ENCODE assay signal across 1 cellular context in the genomic region with DNA sequence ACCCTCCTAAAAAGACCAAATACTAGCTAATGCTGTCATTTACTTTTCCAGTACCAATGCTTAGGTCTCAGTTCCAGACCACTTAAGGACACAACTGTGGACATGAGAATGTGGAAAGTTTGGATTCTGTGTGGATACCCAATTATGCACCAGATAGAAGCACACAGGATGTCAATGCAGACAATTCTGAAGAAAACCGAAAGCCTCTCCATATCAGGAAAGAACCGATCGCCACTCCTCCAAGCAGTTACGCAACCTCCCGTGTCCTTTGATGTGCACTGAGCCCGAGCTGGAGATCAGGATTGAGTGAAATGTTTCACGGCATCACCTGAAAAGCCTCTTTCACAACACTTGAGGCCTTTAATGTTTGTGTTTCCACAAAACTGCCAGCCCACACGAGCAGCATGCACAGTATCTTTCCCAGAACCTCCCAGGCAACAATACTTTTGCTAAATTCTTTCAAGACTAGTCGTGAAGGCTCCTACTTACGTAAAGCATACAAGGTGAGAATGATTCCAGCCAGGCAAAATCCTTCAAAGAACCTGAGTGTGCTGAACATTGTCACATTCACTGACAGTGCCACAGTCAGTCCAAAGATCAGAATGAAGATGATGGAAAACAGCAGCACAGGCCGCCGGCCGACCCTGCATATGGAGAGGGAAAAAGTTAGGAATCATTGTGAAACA.
TF ChIP-seq lines count a peak whose summit lies in the region.

No MANE protein-coding gene starts in this region.

TF ChIP-seq in HepG2, 621 proteins besides CTCF, POLR2A, EP300 and RAD21 (continued from another document and continues in another):
- TF ChIP-seq, protein P1, sequence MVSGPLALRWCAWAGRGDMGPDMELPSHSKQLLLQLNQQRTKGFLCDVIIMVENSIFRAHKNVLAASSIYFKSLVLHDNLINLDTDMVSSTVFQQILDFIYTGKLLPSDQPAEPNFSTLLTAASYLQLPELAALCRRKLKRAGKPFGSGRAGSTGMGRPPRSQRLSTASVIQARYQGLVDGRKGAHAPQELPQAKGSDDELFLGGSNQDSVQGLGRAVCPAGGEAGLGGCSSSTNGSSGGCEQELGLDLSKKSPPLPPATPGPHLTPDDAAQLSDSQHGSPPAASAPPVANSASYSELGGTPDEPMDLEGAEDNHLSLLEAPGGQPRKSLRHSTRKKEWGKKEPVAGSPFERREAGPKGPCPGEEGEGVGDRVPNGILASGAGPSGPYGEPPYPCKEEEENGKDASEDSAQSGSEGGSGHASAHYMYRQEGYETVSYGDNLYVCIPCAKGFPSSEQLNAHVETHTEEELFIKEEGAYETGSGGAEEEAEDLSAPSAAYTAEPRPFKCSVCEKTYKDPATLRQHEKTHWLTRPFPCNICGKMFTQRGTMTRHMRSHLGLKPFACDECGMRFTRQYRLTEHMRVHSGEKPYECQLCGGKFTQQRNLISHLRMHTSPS (CRISPR knock-in tag; IDR thresholded peaks at IDR 0.05; ENCODE audit: low read depth) = peak; percentile 85; the same call in 1 of the 2 replicates
- TF ChIP-seq ZBTB7B (CRISPR knock-in tag; IDR thresholded peaks at IDR 0.05) (peak; percentile 94), CHD2 (IDR thresholded peaks at IDR 0.05; ENCODE audit: low read depth, low read length) (no peak), ZSCAN22 (CRISPR knock-in tag; IDR thresholded peaks at IDR 0.05) (peak; percentile 14; the same call in 1 of the 2 replicates), NR2C2 (CRISPR knock-in tag; IDR thresholded peaks at IDR 0.05; ENCODE audit: borderline replicate concordance) (peak; percentile 76), ZNF382 (CRISPR knock-in tag; IDR thresholded peaks at IDR 0.05; ENCODE audit: borderline replicate concordance) (no peak), YEATS4 (CRISPR knock-in tag; IDR thresholded peaks at IDR 0.05; ENCODE audit: borderline replicate concordance) (peak; percentile 68; the same call in 1 of the 2 replicates), DNMT3B (CRISPR knock-in tag; conservative IDR thresholded peaks at IDR 0.05) (peak; percentile 81), FOXJ3 (CRISPR knock-in tag; IDR thresholded peaks at IDR 0.05; ENCODE audit: borderline replicate concordance) (peak; percentile 94), DNMT1 (CRISPR knock-in tag; IDR thresholded peaks at IDR 0.05) (0 out of 2 replicates have a peak, but pooled peaks have one; percentile 60), ZNF253 (CRISPR knock-in tag; IDR thresholded peaks at IDR 0.05; ENCODE audit: borderline replicate concordance) (0 out of 2 replicates have a peak, but pooled peaks have one; percentile 50), ZNF136 (CRISPR knock-in tag; IDR thresholded peaks at IDR 0.05; ENCODE audit: low read depth) (peak; percentile 89; the same call in 1 of the 2 replicates), ZNF350 (CRISPR knock-in tag; IDR thresholded peaks at IDR 0.05; ENCODE audit: borderline replicate concordance, low read depth) (peak; percentile 98), ZBTB3 (CRISPR knock-in tag; IDR thresholded peaks at IDR 0.05; ENCODE audit: borderline replicate concordance, low read depth) (no peak), RXRB (CRISPR knock-in tag; IDR thresholded peaks at IDR 0.05; ENCODE audit: borderline replicate concordance) (peak; percentile 98), ZNF776 (CRISPR knock-in tag; IDR thresholded peaks at IDR 0.05) (no peak), FOXA3 (CRISPR knock-in tag; IDR thresholded peaks at IDR 0.05) (peak; percentile 98), ZBTB7A (CRISPR knock-in tag; IDR thresholded peaks at IDR 0.05) (no peak), KDM6A (CRISPR knock-in tag; IDR thresholded peaks at IDR 0.05; ENCODE audit: low read depth) (peak; percentile 92), ZFP90 (CRISPR knock-in tag; IDR thresholded peaks at IDR 0.05; ENCODE audit: borderline replicate concordance) (no peak), ZNF44 (CRISPR knock-in tag; IDR thresholded peaks at IDR 0.05) (peak; percentile 61; the same call in 1 of the 2 replicates), PLRG1 (conservative IDR thresholded peaks at IDR 0.05) (no peak), MLLT10 (CRISPR knock-in tag; IDR thresholded peaks at IDR 0.05) (no peak), ETV5 (CRISPR knock-in tag; IDR thresholded peaks at IDR 0.05; ENCODE audit: borderline replicate concordance) (peak; percentile 96), AGO1 (IDR thresholded peaks at IDR 0.05; ENCODE audit: low read depth, low read length, poor library complexity, severe bottlenecking) (no peak), ZNF558 (CRISPR knock-in tag; IDR thresholded peaks at IDR 0.05; ENCODE audit: borderline replicate concordance) (no peak; the same call in 1 of the 2 replicates)
- TF ChIP-seq, protein P2, sequence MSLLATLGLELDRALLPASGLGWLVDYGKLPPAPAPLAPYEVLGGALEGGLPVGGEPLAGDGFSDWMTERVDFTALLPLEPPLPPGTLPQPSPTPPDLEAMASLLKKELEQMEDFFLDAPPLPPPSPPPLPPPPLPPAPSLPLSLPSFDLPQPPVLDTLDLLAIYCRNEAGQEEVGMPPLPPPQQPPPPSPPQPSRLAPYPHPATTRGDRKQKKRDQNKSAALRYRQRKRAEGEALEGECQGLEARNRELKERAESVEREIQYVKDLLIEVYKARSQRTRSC (CRISPR knock-in tag; IDR thresholded peaks at IDR 0.05; ENCODE audit: low read depth) = no peak
- TF ChIP-seq, protein P3, sequence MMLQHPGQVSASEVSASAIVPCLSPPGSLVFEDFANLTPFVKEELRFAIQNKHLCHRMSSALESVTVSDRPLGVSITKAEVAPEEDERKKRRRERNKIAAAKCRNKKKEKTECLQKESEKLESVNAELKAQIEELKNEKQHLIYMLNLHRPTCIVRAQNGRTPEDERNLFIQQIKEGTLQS (CRISPR knock-in tag; IDR thresholded peaks at IDR 0.05) = peak; percentile 81; the same call in 1 of the 2 replicates
- TF ChIP-seq, protein P4, sequence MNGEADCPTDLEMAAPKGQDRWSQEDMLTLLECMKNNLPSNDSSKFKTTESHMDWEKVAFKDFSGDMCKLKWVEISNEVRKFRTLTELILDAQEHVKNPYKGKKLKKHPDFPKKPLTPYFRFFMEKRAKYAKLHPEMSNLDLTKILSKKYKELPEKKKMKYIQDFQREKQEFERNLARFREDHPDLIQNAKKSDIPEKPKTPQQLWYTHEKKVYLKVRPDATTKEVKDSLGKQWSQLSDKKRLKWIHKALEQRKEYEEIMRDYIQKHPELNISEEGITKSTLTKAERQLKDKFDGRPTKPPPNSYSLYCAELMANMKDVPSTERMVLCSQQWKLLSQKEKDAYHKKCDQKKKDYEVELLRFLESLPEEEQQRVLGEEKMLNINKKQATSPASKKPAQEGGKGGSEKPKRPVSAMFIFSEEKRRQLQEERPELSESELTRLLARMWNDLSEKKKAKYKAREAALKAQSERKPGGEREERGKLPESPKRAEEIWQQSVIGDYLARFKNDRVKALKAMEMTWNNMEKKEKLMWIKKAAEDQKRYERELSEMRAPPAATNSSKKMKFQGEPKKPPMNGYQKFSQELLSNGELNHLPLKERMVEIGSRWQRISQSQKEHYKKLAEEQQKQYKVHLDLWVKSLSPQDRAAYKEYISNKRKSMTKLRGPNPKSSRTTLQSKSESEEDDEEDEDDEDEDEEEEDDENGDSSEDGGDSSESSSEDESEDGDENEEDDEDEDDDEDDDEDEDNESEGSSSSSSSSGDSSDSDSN (CRISPR knock-in tag; IDR thresholded peaks at IDR 0.05) = peak; percentile 52
- TF ChIP-seq, protein P5, sequence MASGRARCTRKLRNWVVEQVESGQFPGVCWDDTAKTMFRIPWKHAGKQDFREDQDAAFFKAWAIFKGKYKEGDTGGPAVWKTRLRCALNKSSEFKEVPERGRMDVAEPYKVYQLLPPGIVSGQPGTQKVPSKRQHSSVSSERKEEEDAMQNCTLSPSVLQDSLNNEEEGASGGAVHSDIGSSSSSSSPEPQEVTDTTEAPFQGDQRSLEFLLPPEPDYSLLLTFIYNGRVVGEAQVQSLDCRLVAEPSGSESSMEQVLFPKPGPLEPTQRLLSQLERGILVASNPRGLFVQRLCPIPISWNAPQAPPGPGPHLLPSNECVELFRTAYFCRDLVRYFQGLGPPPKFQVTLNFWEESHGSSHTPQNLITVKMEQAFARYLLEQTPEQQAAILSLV (CRISPR knock-in tag; IDR thresholded peaks at IDR 0.05; ENCODE audit: borderline replicate concordance) = peak; percentile 79
- TF ChIP-seq, protein P6, sequence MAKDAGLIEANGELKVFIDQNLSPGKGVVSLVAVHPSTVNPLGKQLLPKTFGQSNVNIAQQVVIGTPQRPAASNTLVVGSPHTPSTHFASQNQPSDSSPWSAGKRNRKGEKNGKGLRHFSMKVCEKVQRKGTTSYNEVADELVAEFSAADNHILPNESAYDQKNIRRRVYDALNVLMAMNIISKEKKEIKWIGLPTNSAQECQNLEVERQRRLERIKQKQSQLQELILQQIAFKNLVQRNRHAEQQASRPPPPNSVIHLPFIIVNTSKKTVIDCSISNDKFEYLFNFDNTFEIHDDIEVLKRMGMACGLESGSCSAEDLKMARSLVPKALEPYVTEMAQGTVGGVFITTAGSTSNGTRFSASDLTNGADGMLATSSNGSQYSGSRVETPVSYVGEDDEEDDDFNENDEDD (CRISPR knock-in tag; IDR thresholded peaks at IDR 0.05; ENCODE audit: borderline replicate concordance) = peak; percentile 63; the same call in 1 of the 2 replicates
- TF ChIP-seq, protein P7, sequence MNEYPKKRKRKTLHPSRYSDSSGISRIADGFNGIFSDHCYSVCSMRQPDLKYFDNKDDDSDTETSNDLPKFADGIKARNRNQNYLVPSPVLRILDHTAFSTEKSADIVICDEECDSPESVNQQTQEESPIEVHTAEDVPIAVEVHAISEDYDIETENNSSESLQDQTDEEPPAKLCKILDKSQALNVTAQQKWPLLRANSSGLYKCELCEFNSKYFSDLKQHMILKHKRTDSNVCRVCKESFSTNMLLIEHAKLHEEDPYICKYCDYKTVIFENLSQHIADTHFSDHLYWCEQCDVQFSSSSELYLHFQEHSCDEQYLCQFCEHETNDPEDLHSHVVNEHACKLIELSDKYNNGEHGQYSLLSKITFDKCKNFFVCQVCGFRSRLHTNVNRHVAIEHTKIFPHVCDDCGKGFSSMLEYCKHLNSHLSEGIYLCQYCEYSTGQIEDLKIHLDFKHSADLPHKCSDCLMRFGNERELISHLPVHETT (CRISPR knock-in tag; conservative IDR thresholded peaks at IDR 0.05) = peak; percentile 86; the same call in 1 of the 2 replicates
- TF ChIP-seq, protein P8, sequence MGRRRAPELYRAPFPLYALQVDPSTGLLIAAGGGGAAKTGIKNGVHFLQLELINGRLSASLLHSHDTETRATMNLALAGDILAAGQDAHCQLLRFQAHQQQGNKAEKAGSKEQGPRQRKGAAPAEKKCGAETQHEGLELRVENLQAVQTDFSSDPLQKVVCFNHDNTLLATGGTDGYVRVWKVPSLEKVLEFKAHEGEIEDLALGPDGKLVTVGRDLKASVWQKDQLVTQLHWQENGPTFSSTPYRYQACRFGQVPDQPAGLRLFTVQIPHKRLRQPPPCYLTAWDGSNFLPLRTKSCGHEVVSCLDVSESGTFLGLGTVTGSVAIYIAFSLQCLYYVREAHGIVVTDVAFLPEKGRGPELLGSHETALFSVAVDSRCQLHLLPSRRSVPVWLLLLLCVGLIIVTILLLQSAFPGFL (CRISPR knock-in tag; IDR thresholded peaks at IDR 0.05) = no peak
- TF ChIP-seq, protein P9, sequence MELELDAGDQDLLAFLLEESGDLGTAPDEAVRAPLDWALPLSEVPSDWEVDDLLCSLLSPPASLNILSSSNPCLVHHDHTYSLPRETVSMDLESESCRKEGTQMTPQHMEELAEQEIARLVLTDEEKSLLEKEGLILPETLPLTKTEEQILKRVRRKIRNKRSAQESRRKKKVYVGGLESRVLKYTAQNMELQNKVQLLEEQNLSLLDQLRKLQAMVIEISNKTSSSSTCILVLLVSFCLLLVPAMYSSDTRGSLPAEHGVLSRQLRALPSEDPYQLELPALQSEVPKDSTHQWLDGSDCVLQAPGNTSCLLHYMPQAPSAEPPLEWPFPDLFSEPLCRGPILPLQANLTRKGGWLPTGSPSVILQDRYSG (CRISPR knock-in tag; IDR thresholded peaks at IDR 0.05) = no peak
- TF ChIP-seq, protein P10, sequence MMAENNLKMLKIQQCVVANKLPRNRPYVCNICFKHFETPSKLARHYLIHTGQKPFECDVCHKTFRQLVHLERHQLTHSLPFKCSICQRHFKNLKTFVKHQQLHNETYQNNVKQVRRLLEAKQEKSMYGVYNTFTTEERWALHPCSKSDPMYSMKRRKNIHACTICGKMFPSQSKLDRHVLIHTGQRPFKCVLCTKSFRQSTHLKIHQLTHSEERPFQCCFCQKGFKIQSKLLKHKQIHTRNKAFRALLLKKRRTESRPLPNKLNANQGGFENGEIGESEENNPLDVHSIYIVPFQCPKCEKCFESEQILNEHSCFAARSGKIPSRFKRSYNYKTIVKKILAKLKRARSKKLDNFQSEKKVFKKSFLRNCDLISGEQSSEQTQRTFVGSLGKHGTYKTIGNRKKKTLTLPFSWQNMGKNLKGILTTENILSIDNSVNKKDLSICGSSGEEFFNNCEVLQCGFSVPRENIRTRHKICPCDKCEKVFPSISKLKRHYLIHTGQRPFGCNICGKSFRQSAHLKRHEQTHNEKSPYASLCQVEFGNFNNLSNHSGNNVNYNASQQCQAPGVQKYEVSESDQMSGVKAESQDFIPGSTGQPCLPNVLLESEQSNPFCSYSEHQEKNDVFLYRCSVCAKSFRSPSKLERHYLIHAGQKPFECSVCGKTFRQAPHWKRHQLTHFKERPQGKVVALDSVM (CRISPR knock-in tag; IDR thresholded peaks at IDR 0.05) = peak; percentile 41; the same call in 1 of the 2 replicates
- TF ChIP-seq, protein P11, sequence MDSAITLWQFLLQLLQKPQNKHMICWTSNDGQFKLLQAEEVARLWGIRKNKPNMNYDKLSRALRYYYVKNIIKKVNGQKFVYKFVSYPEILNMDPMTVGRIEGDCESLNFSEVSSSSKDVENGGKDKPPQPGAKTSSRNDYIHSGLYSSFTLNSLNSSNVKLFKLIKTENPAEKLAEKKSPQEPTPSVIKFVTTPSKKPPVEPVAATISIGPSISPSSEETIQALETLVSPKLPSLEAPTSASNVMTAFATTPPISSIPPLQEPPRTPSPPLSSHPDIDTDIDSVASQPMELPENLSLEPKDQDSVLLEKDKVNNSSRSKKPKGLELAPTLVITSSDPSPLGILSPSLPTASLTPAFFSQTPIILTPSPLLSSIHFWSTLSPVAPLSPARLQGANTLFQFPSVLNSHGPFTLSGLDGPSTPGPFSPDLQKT (CRISPR knock-in tag; IDR thresholded peaks at IDR 0.05; ENCODE audit: borderline replicate concordance) = no peak
- TF ChIP-seq, protein P12, sequence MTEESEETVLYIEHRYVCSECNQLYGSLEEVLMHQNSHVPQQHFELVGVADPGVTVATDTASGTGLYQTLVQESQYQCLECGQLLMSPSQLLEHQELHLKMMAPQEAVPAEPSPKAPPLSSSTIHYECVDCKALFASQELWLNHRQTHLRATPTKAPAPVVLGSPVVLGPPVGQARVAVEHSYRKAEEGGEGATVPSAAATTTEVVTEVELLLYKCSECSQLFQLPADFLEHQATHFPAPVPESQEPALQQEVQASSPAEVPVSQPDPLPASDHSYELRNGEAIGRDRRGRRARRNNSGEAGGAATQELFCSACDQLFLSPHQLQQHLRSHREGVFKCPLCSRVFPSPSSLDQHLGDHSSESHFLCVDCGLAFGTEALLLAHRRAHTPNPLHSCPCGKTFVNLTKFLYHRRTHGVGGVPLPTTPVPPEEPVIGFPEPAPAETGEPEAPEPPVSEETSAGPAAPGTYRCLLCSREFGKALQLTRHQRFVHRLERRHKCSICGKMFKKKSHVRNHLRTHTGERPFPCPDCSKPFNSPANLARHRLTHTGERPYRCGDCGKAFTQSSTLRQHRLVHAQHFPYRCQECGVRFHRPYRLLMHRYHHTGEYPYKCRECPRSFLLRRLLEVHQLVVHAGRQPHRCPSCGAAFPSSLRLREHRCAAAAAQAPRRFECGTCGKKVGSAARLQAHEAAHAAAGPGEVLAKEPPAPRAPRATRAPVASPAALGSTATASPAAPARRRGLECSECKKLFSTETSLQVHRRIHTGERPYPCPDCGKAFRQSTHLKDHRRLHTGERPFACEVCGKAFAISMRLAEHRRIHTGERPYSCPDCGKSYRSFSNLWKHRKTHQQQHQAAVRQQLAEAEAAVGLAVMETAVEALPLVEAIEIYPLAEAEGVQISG (CRISPR knock-in tag; IDR thresholded peaks at IDR 0.05) = peak; percentile 90
